In the genomic region with DNA sequence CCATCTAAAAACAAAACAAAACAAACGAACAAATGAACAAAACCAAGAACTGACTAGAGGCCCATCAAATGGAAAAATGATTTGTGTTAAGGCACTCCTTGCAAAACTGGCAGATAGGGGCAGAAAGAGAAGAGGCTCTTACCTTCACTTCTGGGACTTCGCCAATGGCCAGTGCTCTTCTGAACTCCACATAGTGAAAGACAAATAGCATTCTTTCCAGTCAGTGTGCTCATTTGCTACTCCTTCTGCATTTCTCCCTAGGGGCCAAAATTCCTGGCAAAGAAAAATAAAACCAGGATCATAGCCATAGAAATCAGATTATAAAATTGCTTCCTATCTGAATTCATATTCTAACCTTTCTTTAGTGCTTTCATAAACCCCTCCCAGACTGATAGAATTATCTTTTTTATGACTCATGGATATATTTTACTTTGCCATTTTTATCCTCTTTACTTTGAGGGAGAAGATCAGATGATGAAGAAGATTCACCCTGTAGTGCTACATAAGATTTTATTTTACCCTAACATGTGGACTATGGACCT, we compare ENCODE assay signal across 18 cellular contexts. TPM values are rescaled to one million over a fixed set of nuclear protein-coding genes. Genes with fewer than 3 reads are reported as not detected.
DNase-seq lines count a peak whose midpoint lies in the region; ATAC-seq and TF ChIP-seq lines count a peak whose summit lies in the region.
"Had no signal": no experiment of that assay in that cellular context is flagged by ENCODE, and none has a peak within 500 bp of the region (broad histone marks: within the 10 kb centered on the region; RNA-seq: fewer than 3 reads in every experiment).

No MANE protein-coding gene starts in this region.

- DNase-seq in SK-N-SH (no peak), DMS 273 (lab: John Stamatoyannopoulos, UW; ENCODE audit: unreplicated experiment) (no peak), NCI-H2171 (lab: John Stamatoyannopoulos, UW) (no peak)
- DNase-seq in activated T-helper 1 cell treated with anti-CD3 and anti-CD28 coated beads, Interleukin-12 subunit alpha, Interleukin-12 subunit beta, Interleukin-2, Interleukin-4 antibody, amounts not matched to agents 30 ng/mL and 10 ng/mL and 1 ng/mL, durations not matched to agents 14 hours and 24 hours and 36 hours (ENCODE audit: low spot score): no peak
- DNase-seq in CD8-positive, alpha-beta T cell: no peak
- DNase-seq: activated CD8-positive, alpha-beta memory T cell treated with anti-CD3 and anti-CD28 coated beads, Interleukin-2, amount 50 U/mL, for 4 hours; activated naive CD8-positive, alpha-beta T cell treated with anti-CD3 and anti-CD28 coated beads, Interleukin-2, amount 10 ng/mL, durations not matched to agents 7 days and 5 days; left colon; NCI-H1048; NCI-H446; nephron progenitor cell; stimulated activated CD4-positive, alpha-beta T cell treated with anti-CD3 and anti-CD28 coated beads, Interleukin-2, amount 100 ng/mL, for 48 hours; upper lobe of right lung had no signal

- POLR2A ChIA-PET in SK-N-SH (lab: Yijun Ruan, JAX): interaction anchor here (0.7 kb wide), 1 partner anchor 13 kb away, joined by 3 read pairs; no protein-coding TSS in a partner anchor
- POLR2A ChIA-PET in CD8-positive, alpha-beta T cell (lab: Charles Lee): no interaction called here

- no peak overlapping the region for H3K27ac ChIP-seq in SK-N-SH (ENCODE audit: low read depth in 2 of 2, low read length in 1 of 2)
- peak overlapping the region; percentile 50 to 91 (median 78) for H3K27ac ChIP-seq in gastroesophageal sphincter
- H3K27ac ChIP-seq in subcutaneous abdominal adipose tissue (ENCODE audit: low read depth, low read length): peak overlapping the region; percentile 91
- no peak overlapping the region for H3K27ac ChIP-seq in CD8-positive, alpha-beta T cell (ENCODE audit: low read depth, low read length)

- no peak overlapping the region for H3K4me3 Mint-ChIP-seq in activated T-helper 1 cell treated with anti-CD3 and anti-CD28 coated beads, Interleukin-12 subunit alpha, Interleukin-12 subunit beta, Interleukin-2, Interleukin-4 antibody, amounts not matched to agents 30 ng/mL and 10 ng/mL and 1 ng/mL, durations not matched to agents 14 hours and 24 hours and 36 hours
- H3K4me3 Mint-ChIP-seq in CD8-positive, alpha-beta T cell: no peak overlapping the region
- H3K4me3 Mint-ChIP-seq: activated naive CD8-positive, alpha-beta T cell treated with anti-CD3 and anti-CD28 coated beads, Interleukin-2, amount 10 ng/mL, durations not matched to agents 7 days and 5 days; nephron progenitor cell had no signal

- no peak for TF ChIP-seq CTCF in SK-N-SH (IDR thresholded peaks at IDR 0.05)
- TF ChIP-seq CTCF in gastroesophageal sphincter (IDR thresholded peaks at IDR 0.05): no peak
- no peak for TF ChIP-seq CTCF in CD8-positive, alpha-beta T cell (IDR thresholded peaks at IDR 0.05)

- H4K20me1 ChIP-seq in SK-N-SH (ENCODE audit: insufficient read depth): no peaks in the 10 kb centered on the region

- H3K4me3 ChIP-seq in SK-N-SH (ENCODE audit: low read depth in 2 of 2, low read length in 1 of 2) (no peak overlapping the region), gastroesophageal sphincter (no peak overlapping the region), subcutaneous abdominal adipose tissue (ENCODE audit: low read depth in 1 of 5, low read length in 5 of 5) (peak overlapping the region in 1 of 5 donors; percentile 32)
- H3K4me3 ChIP-seq in CD8-positive, alpha-beta T cell (ENCODE audit: low read depth, low read length): no peak overlapping the region
- H3K4me3 ChIP-seq: upper lobe of right lung had no signal

- peaks cover 3% of the 10 kb centered on the region for H3F3A ChIP-seq in SK-N-SH (replicated peaks; ENCODE audit: insufficient read depth)

- TF ChIP-seq RAD21 in SK-N-SH (IDR thresholded peaks at IDR 0.05; ENCODE audit: low read length): no peak

- no peaks in the 10 kb centered on the region for H3K36me3 ChIP-seq in SK-N-SH (replicated peaks in 1 of 2; ENCODE audit: control insufficient read depth in 1 of 2, insufficient read depth in 2 of 2, low read length in 1 of 2)
- H3K36me3 ChIP-seq in gastroesophageal sphincter: no peaks in the 10 kb centered on the region
- no peaks in the 10 kb centered on the region for H3K36me3 ChIP-seq in subcutaneous abdominal adipose tissue (ENCODE audit: control insufficient read depth in 5 of 5, insufficient read depth in 5 of 5, low read length in 5 of 5)
- H3K36me3 ChIP-seq in CD8-positive, alpha-beta T cell (ENCODE audit: insufficient read depth, low read length): no peaks in the 10 kb centered on the region
- H3K36me3 ChIP-seq: upper lobe of right lung had no signal

- CTCF ChIA-PET in SK-N-SH (lab: Yijun Ruan, JAX): no interaction called here
- CTCF ChIA-PET in CD8-positive, alpha-beta T cell (lab: Charles Lee): no interaction called here

- H3K4me1 Mint-ChIP-seq in activated T-helper 1 cell treated with anti-CD3 and anti-CD28 coated beads, Interleukin-12 subunit alpha, Interleukin-12 subunit beta, Interleukin-2, Interleukin-4 antibody, amounts not matched to agents 30 ng/mL and 10 ng/mL and 1 ng/mL, durations not matched to agents 14 hours and 24 hours and 36 hours (ENCODE audit: low read depth): peaks cover 65% of the 10 kb centered on the region
- H3K4me1 Mint-ChIP-seq in CD8-positive, alpha-beta T cell (ENCODE audit: low read depth): peaks cover 57% of the 10 kb centered on the region

- ATAC-seq in SK-N-SH treated with all-trans-retinoic acid at 6 μM for 48 hours (no peak), gastroesophageal sphincter (no peak)
- ATAC-seq in CD8-positive, alpha-beta T cell: no peak
- ATAC-seq: esophagus mucosa, HepG2, left colon, upper lobe of right lung had no signal

- H3K9ac ChIP-seq in SK-N-SH (no peak overlapping the region), subcutaneous abdominal adipose tissue (ENCODE audit: low read length in 5 of 5) (no peak overlapping the region)

- 87% methylated on average over 2 of the region's 2 CpGs for WGBS in SK-N-SH (ENCODE audit: low lambda C conversion rate)
- WGBS in gastroesophageal sphincter (ENCODE audit: low coverage in 1 of 2), 2 donors: 47% methylated on average over 2 of the region's 2 CpGs

- no peak overlapping the region for H3K4me2 ChIP-seq in SK-N-SH

- H3K9me3 ChIP-seq in SK-N-SH: no peaks in the 10 kb centered on the region
- H3K9me3 ChIP-seq in gastroesophageal sphincter: no peaks in the 10 kb centered on the region
- no peaks in the 10 kb centered on the region for H3K9me3 ChIP-seq in subcutaneous abdominal adipose tissue (ENCODE audit: control insufficient read depth in 5 of 5, low read length in 5 of 5)
- H3K9me3 ChIP-seq in CD8-positive, alpha-beta T cell (ENCODE audit: low read length): no peaks in the 10 kb centered on the region
- H3K9me3 ChIP-seq: upper lobe of right lung had no signal

- H3K9me3 Mint-ChIP-seq in activated T-helper 1 cell treated with anti-CD3 and anti-CD28 coated beads, Interleukin-12 subunit alpha, Interleukin-12 subunit beta, Interleukin-2, Interleukin-4 antibody, amounts not matched to agents 30 ng/mL and 10 ng/mL and 1 ng/mL, durations not matched to agents 14 hours and 24 hours and 36 hours: peaks cover 9% of the 10 kb centered on the region
- no peaks in the 10 kb centered on the region for H3K9me3 Mint-ChIP-seq in CD8-positive, alpha-beta T cell

- H3K27ac Mint-ChIP-seq in activated T-helper 1 cell treated with anti-CD3 and anti-CD28 coated beads, Interleukin-12 subunit alpha, Interleukin-12 subunit beta, Interleukin-2, Interleukin-4 antibody, amounts not matched to agents 30 ng/mL and 10 ng/mL and 1 ng/mL, durations not matched to agents 14 hours and 24 hours and 36 hours: peak overlapping the region; percentile 65
- no peak overlapping the region for H3K27ac Mint-ChIP-seq in CD8-positive, alpha-beta T cell
- H3K27ac Mint-ChIP-seq: activated naive CD8-positive, alpha-beta T cell treated with anti-CD3 and anti-CD28 coated beads, Interleukin-2, amount 10 ng/mL, durations not matched to agents 7 days and 5 days; nephron progenitor cell had no signal

- H3K79me2 ChIP-seq in SK-N-SH (ENCODE audit: insufficient read depth): no peaks in the 10 kb centered on the region

- intact Hi-C loops in activated T-helper 1 cell treated with anti-CD3 and anti-CD28 coated beads, Interleukin-12 subunit alpha, Interleukin-12 subunit beta, Interleukin-2, Interleukin-4 antibody, amounts not matched to agents 30 ng/mL and 10 ng/mL and 1 ng/mL, durations not matched to agents 14 hours and 24 hours and 36 hours (cut with micrococcal nuclease): loop anchor here (2.0 kb wide), 1 partner anchor 14 kb away; no protein-coding TSS in a partner anchor
- intact Hi-C loops in CD8-positive, alpha-beta T cell (cut with DNase I, micrococcal nuclease): loop anchor here in 1 of 2 experiments (5.0 kb wide), 1 partner anchor 126 kb away; no protein-coding TSS in a partner anchor

- H3K27me3 Mint-ChIP-seq in activated T-helper 1 cell treated with anti-CD3 and anti-CD28 coated beads, Interleukin-12 subunit alpha, Interleukin-12 subunit beta, Interleukin-2, Interleukin-4 antibody, amounts not matched to agents 30 ng/mL and 10 ng/mL and 1 ng/mL, durations not matched to agents 14 hours and 24 hours and 36 hours (ENCODE audit: insufficient read depth): no peaks in the 10 kb centered on the region
- H3K27me3 Mint-ChIP-seq in CD8-positive, alpha-beta T cell (ENCODE audit: low read depth): no peaks in the 10 kb centered on the region
- H3K27me3 Mint-ChIP-seq: activated naive CD8-positive, alpha-beta T cell treated with anti-CD3 and anti-CD28 coated beads, Interleukin-2, amount 10 ng/mL, durations not matched to agents 7 days and 5 days had no signal

- no peak overlapping the region for H2AFZ ChIP-seq in SK-N-SH (ENCODE audit: low read depth)

- H3K4me1 ChIP-seq in SK-N-SH (ENCODE audit: control insufficient read depth in 1 of 2, insufficient read depth in 2 of 2, low read depth in 1 of 2, low read length in 1 of 2) (peaks cover 5 to 15% of the 10 kb centered on the region in 2 experiments; a peak in 3 of 4 replicates), gastroesophageal sphincter (peaks cover 13 to 38% (median 27%) of the 10 kb centered on the region in 3 donors), subcutaneous abdominal adipose tissue (ENCODE audit: control insufficient read depth in 5 of 5, insufficient read depth in 5 of 5, low read length in 5 of 5) (peaks cover 12 to 39% (median 32%) of the 10 kb centered on the region in 5 donors)
- H3K4me1 ChIP-seq in CD8-positive, alpha-beta T cell (ENCODE audit: insufficient read depth, low read length): peaks cover 29% of the 10 kb centered on the region

- H3K9me2 ChIP-seq in SK-N-SH: no peaks in the 10 kb centered on the region

- no peak for TF ChIP-seq POLR2A in gastroesophageal sphincter (IDR thresholded peaks at IDR 0.05)

- H3K27me3 ChIP-seq in SK-N-SH (ENCODE audit: insufficient read depth): no peaks in the 10 kb centered on the region
- H3K27me3 ChIP-seq in gastroesophageal sphincter: no peaks in the 10 kb centered on the region
- H3K27me3 ChIP-seq in subcutaneous abdominal adipose tissue (ENCODE audit: control insufficient read depth in 5 of 5, insufficient read depth in 4 of 5, low read length in 5 of 5): no peaks in the 10 kb centered on the region
- no peaks in the 10 kb centered on the region for H3K27me3 ChIP-seq in CD8-positive, alpha-beta T cell (ENCODE audit: insufficient read depth, low read length)
- H3K27me3 ChIP-seq: upper lobe of right lung had no signal

- TF ChIP-seq EP300 in SK-N-SH (IDR thresholded peaks at IDR 0.05; ENCODE audit: borderline replicate concordance in 1 of 2, low read depth in 1 of 2, low read length in 1 of 2) (no peak), gastroesophageal sphincter (IDR thresholded peaks at IDR 0.05) (no peak)

- H3K36me3 Mint-ChIP-seq in activated T-helper 1 cell treated with anti-CD3 and anti-CD28 coated beads, Interleukin-12 subunit alpha, Interleukin-12 subunit beta, Interleukin-2, Interleukin-4 antibody, amounts not matched to agents 30 ng/mL and 10 ng/mL and 1 ng/mL, durations not matched to agents 14 hours and 24 hours and 36 hours (ENCODE audit: low read depth): peaks cover 12% of the 10 kb centered on the region
- H3K36me3 Mint-ChIP-seq in CD8-positive, alpha-beta T cell: no peaks in the 10 kb centered on the region

RNA-seq across cellular contexts. Expression of gene PELI1, which starts 56.9 kb away (rescaled TPM):
- 4.2 and 5.6 TPM in 2 replicates for polyA plus RNA-seq in SK-N-SH (2012; rRNA removed)
- 4.9 and 5.5 TPM in 2 replicates for polyA plus RNA-seq in SK-N-SH (2012; cell fraction: cytosol; rRNA removed)
- 5.8 and 11.7 TPM in 2 replicates for polyA plus RNA-seq in SK-N-SH (2012; cell fraction: nucleus; rRNA removed)
- 47.1 and 50.4 TPM in 2 replicates for total RNA-seq in activated T-helper 1 cell treated with anti-CD3 and anti-CD28 coated beads, Interleukin-12 subunit alpha, Interleukin-12 subunit beta, Interleukin-2, Interleukin-4 antibody, amounts not matched to agents 30 ng/mL and 10 ng/mL and 1 ng/mL, durations not matched to agents 14 hours and 24 hours and 36 hours
- 10 to 100 TPM; 13.1 to 22.4 (median 20.5) TPM for total RNA-seq in gastroesophageal sphincter
- total RNA-seq in CD8-positive, alpha-beta T cell: 100 to 1,000 TPM; 213 to 216 TPM

Comparison
In these comparisons a context has a peak if more than half of its experiments do, and no peak if none do; other contexts are left out.
1. H3K27ac ChIP-seq: peak in gastroesophageal sphincter (4 of 4) and subcutaneous abdominal adipose tissue (single experiment); none in SK-N-SH (0 of 2) and CD8-positive, alpha-beta T cell (single experiment).